Comparison of ENCODE assay signal across 2 cellular contexts in genomic region chr5:133006653-133007052, GRCh38.
TF ChIP-seq lines count a peak whose summit lies in the region.

No MANE protein-coding gene starts in this region.

TF ChIP-seq in SK-N-SH treated with all-trans-retinoic acid at 6 μM for 48 hours, 23 proteins besides CTCF, POLR2A, EP300 and RAD21 (continued from another document):
- no peak for TF ChIP-seq TSHZ2 (CRISPR knock-in tag; IDR thresholded peaks at IDR 0.05)

TF ChIP-seq in SK-N-SH, 30 proteins besides CTCF, POLR2A, EP300 and RAD21 (continued from another document):
- TF ChIP-seq USF1 (IDR thresholded peaks at IDR 0.05; ENCODE audit: borderline replicate concordance, low read depth): no peak
- no peak for TF ChIP-seq EZH2phosphoT487 (IDR thresholded peaks at IDR 0.05; ENCODE audit: borderline replicate concordance, low read depth)
- TF ChIP-seq SIN3A (IDR thresholded peaks at IDR 0.05; ENCODE audit: borderline replicate concordance, low read depth, low read length): no peak
